Comparison of ENCODE assay signal across 28 cellular contexts in genomic region chr7:856444-857095, GRCh38.
"Had no signal": no experiment of that assay in that cellular context is flagged by ENCODE, and none has a peak within 500 bp of the region (broad histone marks: within the 10 kb centered on the region; RNA-seq: fewer than 3 reads in every experiment).

No MANE protein-coding gene starts in this region.

- H3K9me3 Mint-ChIP-seq: activated B cell treated with CpG ODN at 0.5 μM for 24 hours; activated CD8-positive, alpha-beta T cell treated with anti-CD3 and anti-CD28 coated beads for 36 hours; activated naive CD8-positive, alpha-beta T cell treated with anti-CD3 and anti-CD28 coated beads for 36 hours; activated T-cell treated with anti-CD3 and anti-CD28 coated beads, Interleukin-2, amount 50 U/mL, for 72 hours; activated T-helper 17 cell treated with anti-CD3 and anti-CD28 coated beads, Interleukin-2, amount 50 U/mL, for 72 hours; T-cell had no signal

- DNase-seq: activated B cell treated with CpG ODN at 0.5 μM for 24 hours; activated CD4-positive, alpha-beta T cell treated with anti-CD3 and anti-CD28 coated beads for 4 hours; activated CD4-positive, alpha-beta T cell treated with anti-CD3 and anti-CD28 coated beads, Interleukin-2, amount 50 U/mL, for 1 hour; activated CD4-positive, CD25-positive, alpha-beta regulatory T cell treated with anti-CD3 and anti-CD28 coated beads, Interleukin-2, amount 50 U/mL, for 72 hours; activated CD8-positive, alpha-beta T cell treated with anti-CD3 and anti-CD28 coated beads for 36 hours; activated effector memory CD4-positive, alpha-beta T cell treated with anti-CD3 and anti-CD28 coated beads, Interleukin-2, amount 50 U/mL, for 16 hours; activated naive CD4-positive, alpha-beta T cell; activated naive CD4-positive, alpha-beta T cell treated with anti-CD3 and anti-CD28 coated beads, Interleukin-2, amount 50 U/mL, for 16 hours; activated naive CD8-positive, alpha-beta T cell treated with anti-CD3 and anti-CD28 coated beads for 36 hours; activated T-cell treated with anti-CD3 and anti-CD28 coated beads, Interleukin-2, amount 50 U/mL, for 1 hour; activated T-cell treated with anti-CD3 and anti-CD28 coated beads, Interleukin-2, amount 50 U/mL, for 72 hours; amygdala; NCI-H1105; NCI-H1417 treated with DMSO at 0.1 percent for 48 hours; NCI-H187 treated with DMSO at 0.1 percent for 48 hours; NCI-H2081; NCI-H226; NCI-H446 treated with DMSO at 0.1 percent for 48 hours; NCI-H524 treated with DMSO at 0.1 percent for 48 hours; SIG-M5; T-cell; T-helper 17 cell had no signal

- H3K4me3 Mint-ChIP-seq: activated B cell treated with CpG ODN at 0.5 μM for 24 hours; activated CD8-positive, alpha-beta T cell treated with anti-CD3 and anti-CD28 coated beads for 36 hours; activated naive CD8-positive, alpha-beta T cell treated with anti-CD3 and anti-CD28 coated beads for 36 hours; activated T-cell treated with anti-CD3 and anti-CD28 coated beads, Interleukin-2, amount 50 U/mL, for 72 hours; activated T-helper 17 cell treated with anti-CD3 and anti-CD28 coated beads, Interleukin-2, amount 50 U/mL, for 72 hours; T-cell; T-helper 17 cell had no signal

- H3K27ac ChIP-seq: ascending aorta, cardiac muscle cell, VCaP had no signal

- H3K9me3 ChIP-seq: ascending aorta had no signal

- H3K4me1 Mint-ChIP-seq: activated B cell treated with CpG ODN at 0.5 μM for 24 hours; activated naive CD8-positive, alpha-beta T cell treated with anti-CD3 and anti-CD28 coated beads for 36 hours; activated T-helper 17 cell treated with anti-CD3 and anti-CD28 coated beads, Interleukin-2, amount 50 U/mL, for 72 hours; T-cell had no signal

- H3K27me3 Mint-ChIP-seq: activated B cell treated with CpG ODN at 0.5 μM for 24 hours; activated CD8-positive, alpha-beta T cell treated with anti-CD3 and anti-CD28 coated beads for 36 hours; activated naive CD8-positive, alpha-beta T cell treated with anti-CD3 and anti-CD28 coated beads for 36 hours; activated T-helper 17 cell treated with anti-CD3 and anti-CD28 coated beads, Interleukin-2, amount 50 U/mL, for 72 hours; T-cell; T-helper 17 cell had no signal

- ATAC-seq: activated CD8-positive, alpha-beta T cell treated with anti-CD3 and anti-CD28 coated beads for 36 hours; activated T-cell treated with anti-CD3 and anti-CD28 coated beads, Interleukin-2, amount 50 U/mL, for 72 hours; activated T-helper 17 cell treated with anti-CD3 and anti-CD28 coated beads, Interleukin-2, amount 50 U/mL, for 72 hours; Panc1; SK-N-SH treated with all-trans-retinoic acid at 6 μM for 48 hours; T-cell; T-helper 17 cell had no signal

- H3K4me3 ChIP-seq: ascending aorta, cardiac muscle cell had no signal

- H3K4me1 ChIP-seq: ascending aorta had no signal

- H3K27me3 ChIP-seq: ascending aorta, cardiac muscle cell had no signal

- H3K27ac Mint-ChIP-seq: activated B cell treated with CpG ODN at 0.5 μM for 24 hours; activated CD8-positive, alpha-beta T cell treated with anti-CD3 and anti-CD28 coated beads for 36 hours; activated naive CD8-positive, alpha-beta T cell treated with anti-CD3 and anti-CD28 coated beads for 36 hours; activated T-cell treated with anti-CD3 and anti-CD28 coated beads, Interleukin-2, amount 50 U/mL, for 72 hours; activated T-helper 17 cell treated with anti-CD3 and anti-CD28 coated beads, Interleukin-2, amount 50 U/mL, for 72 hours; T-cell; T-helper 17 cell had no signal
